Comparison of ENCODE assay signal across 17 cellular contexts in genomic region chr4:127143460-127144190, GRCh38.
DNase-seq lines count a peak whose midpoint lies in the region; ATAC-seq and TF ChIP-seq lines count a peak whose summit lies in the region.
"Had no signal": no experiment of that assay in that cellular context is flagged by ENCODE, and none has a peak within 500 bp of the region (broad histone marks: within the 10 kb centered on the region; RNA-seq: fewer than 3 reads in every experiment).

No MANE protein-coding gene starts in this region.

- intact Hi-C loops in left ventricle myocardium inferior (cut with micrococcal nuclease) = no loop called here

- DNase-seq in NCI-H446 treated with DMSO at 0.1 percent for 48 hours (lab: John Stamatoyannopoulos, UW) = peak; percentile 8
- DNase-seq in NCI-H446 (lab: John Stamatoyannopoulos, UW) = no peak
- DNase-seq in astrocyte of the cerebellum (ENCODE audit: low read depth) = peak; percentile 68
- DNase-seq in glomerular visceral epithelial cell (ENCODE audit: extremely low spot score) = peak; percentile 14
- DNase-seq in left ventricle myocardium inferior = no peak
- DNase-seq in medulla oblongata (ENCODE audit: extremely low spot score) = no peak
- DNase-seq: activated CD8-positive, alpha-beta T cell treated with anti-CD3 and anti-CD28 coated beads, Interleukin-2, amount 10 ng/mL, durations not matched to agents 7 days and 5 days; activated gamma-delta T cell; effector memory CD4-positive, alpha-beta T cell; NCI-H1048; spleen; stimulated activated naive CD8-positive, alpha-beta T cell treated with anti-CD3 and anti-CD28 coated beads, Interleukin-15, amount 100 ng/mL, for 72 hours had no signal

- no peak for TF ChIP-seq CTCF in astrocyte of the cerebellum (IDR thresholded peaks at IDR 0.05; ENCODE audit: low read depth, low read length, missing control alignments)
- TF ChIP-seq CTCF in left ventricle myocardium inferior (IDR thresholded peaks at IDR 0.05; ENCODE audit: borderline replicate concordance) = no peak

- no peaks in the 10 kb centered on the region for H3K27me3 ChIP-seq in left ventricle myocardium inferior (ENCODE audit: low read depth)
- H3K27me3 ChIP-seq: spleen had no signal

- no peaks in the 10 kb centered on the region for H3K36me3 ChIP-seq in left ventricle myocardium inferior
- H3K36me3 ChIP-seq: spleen had no signal

- no peaks in the 10 kb centered on the region for H3K9me3 ChIP-seq in left ventricle myocardium inferior (replicated peaks)
- H3K9me3 ChIP-seq: spleen had no signal

- ATAC-seq in HG03457 (IDR thresholded peaks at IDR 0.05; ENCODE audit: unreplicated experiment) (no peak), GM18511 (IDR thresholded peaks at IDR 0.05; ENCODE audit: unreplicated experiment) (no peak)
- ATAC-seq: activated CD8-positive, alpha-beta T cell treated with anti-CD3 and anti-CD28 coated beads, Interleukin-2, amount 10 ng/mL, durations not matched to agents 7 days and 5 days; HCT116; stimulated activated naive CD8-positive, alpha-beta T cell treated with anti-CD3 and anti-CD28 coated beads, Interleukin-15, amount 100 ng/mL, for 72 hours had no signal

- H3K4me3 ChIP-seq in astrocyte of the cerebellum (ENCODE audit: low read depth, low read length) (no peak overlapping the region), left ventricle myocardium inferior (no peak overlapping the region)
- H3K4me3 ChIP-seq: spleen had no signal

- H3K4me1 ChIP-seq in left ventricle myocardium inferior = no peaks in the 10 kb centered on the region
- H3K4me1 ChIP-seq: spleen had no signal

- H3K27ac ChIP-seq in left ventricle myocardium inferior (replicated peaks) = no peak overlapping the region
- H3K27ac ChIP-seq: 22Rv1, spleen, VCaP had no signal

- in situ Hi-C loops in astrocyte of the cerebellum (cut with HindIII; ENCODE audit: low sequenced_read_pairs) = no loop called here

Comparison
In these comparisons a context has a peak if more than half of its experiments do, and no peak if none do; other contexts are left out.
1. DNase-seq: peak in NCI-H446 treated with DMSO at 0.1 percent for 48 hours (single experiment), astrocyte of the cerebellum (single experiment) and glomerular visceral epithelial cell (single experiment); none in NCI-H446 (0 of 2), left ventricle myocardium inferior (single experiment) and medulla oblongata (single experiment).